Comparison of ENCODE assay signal across 1 cellular context in genomic region chr14:103630364-103631108, GRCh38.
TF ChIP-seq lines count a peak whose summit lies in the region.

No MANE protein-coding gene starts in this region.

TF ChIP-seq in H1, 55 proteins besides CTCF, POLR2A, EP300 and RAD21:
- TF ChIP-seq ATF2 (IDR thresholded peaks at IDR 0.05; ENCODE audit: low read length) (no peak), FOSL1 (IDR thresholded peaks at IDR 0.05; ENCODE audit: insufficient read depth, low read depth, low read length) (no peak), SP4 (IDR thresholded peaks at IDR 0.05; ENCODE audit: low read length) (no peak), KDM4A (IDR thresholded peaks at IDR 0.05; ENCODE audit: low read depth, low read length, severe bottlenecking) (no peak), GTF2F1 (IDR thresholded peaks at IDR 0.05; ENCODE audit: borderline replicate concordance, low read depth, low read length) (no peak), CEBPB (IDR thresholded peaks at IDR 0.05; ENCODE audit: low read depth, low read length) (no peak), GABPA (IDR thresholded peaks at IDR 0.05; ENCODE audit: borderline replicate concordance, insufficient read depth, low read length) (no peak), CREB1 (IDR thresholded peaks at IDR 0.05) (no peak), PHF8 (conservative IDR thresholded peaks at IDR 0.05; ENCODE audit: low read depth, low read length) (no peak), CHD2 (IDR thresholded peaks at IDR 0.05; ENCODE audit: low read length) (no peak), TEAD4 (IDR thresholded peaks at IDR 0.05; ENCODE audit: low read depth, low read length) (no peak), KDM1A (IDR thresholded peaks at IDR 0.05; ENCODE audit: borderline replicate concordance, low read length) (no peak), E2F6 (IDR thresholded peaks at IDR 0.05) (no peak), BCL11A (IDR thresholded peaks at IDR 0.05; ENCODE audit: low read depth in 2 of 2, low read length in 2 of 2) (no peak), ASH2L (IDR thresholded peaks at IDR 0.05; ENCODE audit: low read length) (no peak), HDAC2 (IDR thresholded peaks at IDR 0.05; ENCODE audit: borderline replicate concordance in 1 of 2, low read depth in 2 of 2, low read length in 2 of 2) (no peak), CTBP2 (IDR thresholded peaks at IDR 0.05; ENCODE audit: borderline replicate concordance, insufficient read depth, insufficient read length, low read length) (no peak), SP2 (IDR thresholded peaks at IDR 0.05; ENCODE audit: low read length) (no peak), TAF1 (IDR thresholded peaks at IDR 0.05; ENCODE audit: low read depth, low read length) (no peak)
TF ChIP-seq in H1: peak in this region for 0.
